8 cellular contexts compared by ENCODE assay signal in the genomic region with DNA sequence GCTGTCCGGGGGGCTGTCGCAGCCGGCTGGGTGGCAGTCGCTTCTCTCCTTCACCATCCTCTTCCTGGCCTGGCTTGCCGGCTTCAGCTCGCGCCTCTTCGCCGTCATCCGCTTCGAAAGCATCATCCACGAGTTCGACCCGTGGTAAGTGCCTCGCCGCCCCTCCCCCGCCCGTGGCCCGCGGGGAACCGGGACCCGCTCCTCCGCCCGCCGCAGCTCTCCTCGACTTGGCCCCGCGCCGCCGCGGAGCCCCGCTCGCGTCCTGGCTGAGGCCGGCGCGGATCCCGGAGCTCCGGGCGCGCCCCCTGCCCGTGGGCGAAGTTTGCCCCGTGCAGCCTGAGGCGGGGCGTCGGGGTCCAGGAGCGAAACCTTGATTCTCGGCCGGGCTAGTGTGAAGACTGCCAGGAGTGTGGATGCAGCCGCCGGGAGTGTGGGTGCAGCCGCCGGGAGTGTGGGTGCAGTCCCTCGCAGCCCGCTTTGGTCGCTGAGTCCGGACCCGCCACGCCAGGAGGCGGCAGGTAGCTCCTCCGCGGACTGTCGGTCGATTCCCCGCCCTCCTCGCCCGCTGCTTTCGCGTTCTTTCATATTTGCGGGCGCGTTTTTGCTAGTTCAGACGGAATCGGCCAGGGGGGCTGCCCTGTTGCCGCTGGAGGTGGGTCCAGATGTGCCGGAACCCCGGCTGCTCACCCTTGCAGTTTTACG. TPM values are rescaled to one million over a fixed set of nuclear protein-coding genes. Genes with fewer than 3 reads are reported as not detected.
DNase-seq lines count a peak whose midpoint lies in the region; ATAC-seq and TF ChIP-seq lines count a peak whose summit lies in the region.

No MANE protein-coding gene starts in this region.

- TF ChIP-seq CTCF in endothelial cell (IDR thresholded peaks at IDR 0.05; ENCODE audit: unreplicated experiment), result no peak

- H3K36me3 Mint-ChIP-seq in endothelial cell (ENCODE audit: low read depth, unreplicated experiment), result no peaks in the 10 kb centered on the region

- peaks cover 19% of the 10 kb centered on the region for H3K4me1 ChIP-seq in mucosa of stomach (ENCODE audit: control insufficient read depth, insufficient read depth, low read length)

- peak; percentile 51 for DNase-seq in EL
- peak; percentile 33 for DNase-seq in MG63
- DNase-seq in activated CD8-positive, alpha-beta memory T cell treated with anti-CD3 and anti-CD28 coated beads for 48 hours (ENCODE audit: low read depth in 2 of 3, low spot score in 2 of 3), result peak; percentile 14 to 27 (median 23)
- peak; percentile 48 for DNase-seq in endothelial cell (ENCODE audit: low spot score)
- DNase-seq in stimulated activated CD8-positive, alpha-beta memory T cell treated with anti-CD3 and anti-CD28 coated beads, Interleukin-7, amount 100 ng/mL, for 48 hours (ENCODE audit: extremely low read depth in 1 of 2, low read depth in 1 of 2), result peak; percentile 9 to 44
- no peak for DNase-seq in NCI-H1930 (lab: John Stamatoyannopoulos, UW)

- peaks cover 23% of the 10 kb centered on the region for H3K4me1 Mint-ChIP-seq in endothelial cell (ENCODE audit: unreplicated experiment)

- H3K9me3 ChIP-seq in MG63 (no peaks in the 10 kb centered on the region), mucosa of stomach (ENCODE audit: control insufficient read depth, low read length) (no peaks in the 10 kb centered on the region)

- H3K27me3 ChIP-seq in MG63 (no peaks in the 10 kb centered on the region), mucosa of stomach (ENCODE audit: control insufficient read depth, insufficient read depth, low read length) (no peaks in the 10 kb centered on the region)

- H3K4me3 ChIP-seq in MG63, result peak overlapping the region; percentile 72
- peak overlapping the region; percentile 56 for H3K4me3 ChIP-seq in mucosa of stomach (ENCODE audit: low read length)

- H3K36me3 ChIP-seq in MG63, result no peaks in the 10 kb centered on the region; the same call in 1 of the 2 replicates
- no peaks in the 10 kb centered on the region for H3K36me3 ChIP-seq in mucosa of stomach (ENCODE audit: control insufficient read depth, insufficient read depth, low read length)

- ATAC-seq in GM21737 (IDR thresholded peaks at IDR 0.05; ENCODE audit: unreplicated experiment), result peak; percentile 6

- H3K4me3 Mint-ChIP-seq in endothelial cell (ENCODE audit: unreplicated experiment), result peak overlapping the region; percentile 98

- H3K9me3 Mint-ChIP-seq in endothelial cell (ENCODE audit: unreplicated experiment), result no peaks in the 10 kb centered on the region

- peak overlapping the region; percentile 75 for H3K9ac ChIP-seq in mucosa of stomach (ENCODE audit: low read length)

- peaks cover 9% of the 10 kb centered on the region for H3K27me3 Mint-ChIP-seq in endothelial cell (ENCODE audit: unreplicated experiment)

- H3K27ac Mint-ChIP-seq in endothelial cell (ENCODE audit: unreplicated experiment), result peak overlapping the region; percentile 91

RNA-seq across cellular contexts. Expression of a gene that starts 0.6 kb away (rescaled TPM):
- 74.7 and 123 TPM in 2 replicates for total RNA-seq in MG63 (2014; rRNA removed; shearing (Covaris generic); ENCODE audit: low replicate concordance)
- total RNA-seq in endothelial cell (ENCODE audit: unreplicated experiment), result 103 TPM

Comparison
In these comparisons a context has a peak if more than half of its experiments do, and no peak if none do; other contexts are left out.
1. DNase-seq: peak in EL (single experiment), MG63 (single experiment), activated CD8-positive, alpha-beta memory T cell treated with anti-CD3 and anti-CD28 coated beads for 48 hours (3 of 3), endothelial cell (single experiment) and stimulated activated CD8-positive, alpha-beta memory T cell treated with anti-CD3 and anti-CD28 coated beads, Interleukin-7, amount 100 ng/mL, for 48 hours (2 of 2); none in NCI-H1930 (0 of 2).